1 cellular context compared by ENCODE assay signal in the genomic region with DNA sequence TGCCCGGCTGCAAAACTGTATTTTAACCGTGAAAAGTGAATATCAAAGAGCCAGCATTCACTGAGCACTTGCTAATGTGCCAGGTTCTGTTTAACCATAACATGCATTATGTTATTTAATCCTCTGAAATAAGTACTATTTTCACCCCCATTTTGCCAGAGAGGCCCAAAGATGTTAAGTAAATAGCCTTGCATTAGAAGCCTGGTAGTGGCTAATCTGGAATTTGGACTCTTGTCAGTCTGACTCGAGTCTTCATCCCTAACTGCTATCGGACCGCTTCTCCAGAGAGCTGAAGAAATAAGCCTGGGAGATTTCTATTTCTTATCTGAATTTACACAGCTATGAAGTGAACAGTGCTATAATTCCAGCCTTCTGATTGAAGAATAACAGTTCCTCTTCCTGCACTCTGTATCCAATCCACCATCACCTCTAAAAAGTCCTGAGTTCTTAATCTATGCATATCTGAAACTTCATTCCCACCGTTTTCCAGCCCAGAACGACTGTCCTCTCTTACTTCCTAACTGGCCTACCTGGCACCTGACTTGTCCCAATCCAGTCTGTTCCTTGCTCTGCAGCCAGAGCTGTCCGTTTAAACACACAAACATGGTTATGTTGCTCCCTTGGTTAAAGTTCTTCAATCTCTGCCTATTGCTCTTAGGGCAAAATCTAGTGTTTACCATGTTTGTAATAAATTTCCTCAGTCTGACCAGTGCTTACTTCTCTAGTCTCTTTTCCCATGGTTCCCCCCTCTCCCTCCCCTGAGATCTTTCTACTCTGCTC.
TF ChIP-seq lines count a peak whose summit lies in the region.

No MANE protein-coding gene starts in this region.

TF ChIP-seq in IMR-90, 13 proteins besides CTCF, POLR2A, EP300 and RAD21:
- TF ChIP-seq CHD1 (IDR thresholded peaks at IDR 0.05; ENCODE audit: low read depth, low read length) = no peak
- no peak for TF ChIP-seq BHLHE40 (IDR thresholded peaks at IDR 0.05; ENCODE audit: low read depth, low read length)
- TF ChIP-seq SMC3 (IDR thresholded peaks at IDR 0.05; ENCODE audit: low read depth, low read length) = no peak
- TF ChIP-seq MXI1 (IDR thresholded peaks at IDR 0.05; ENCODE audit: borderline replicate concordance, low read depth, low read length) = no peak
- TF ChIP-seq NFE2L2 (IDR thresholded peaks at IDR 0.05; ENCODE audit: low read depth, low read length) = no peak
- no peak for TF ChIP-seq CEBPB (IDR thresholded peaks at IDR 0.05; ENCODE audit: low read depth, low read length)
- TF ChIP-seq RFX5 (IDR thresholded peaks at IDR 0.05; ENCODE audit: low read depth, low read length) = no peak
TF ChIP-seq in IMR-90: peak in this region for 0.
